23 cellular contexts compared by ENCODE assay signal in the genomic region with DNA sequence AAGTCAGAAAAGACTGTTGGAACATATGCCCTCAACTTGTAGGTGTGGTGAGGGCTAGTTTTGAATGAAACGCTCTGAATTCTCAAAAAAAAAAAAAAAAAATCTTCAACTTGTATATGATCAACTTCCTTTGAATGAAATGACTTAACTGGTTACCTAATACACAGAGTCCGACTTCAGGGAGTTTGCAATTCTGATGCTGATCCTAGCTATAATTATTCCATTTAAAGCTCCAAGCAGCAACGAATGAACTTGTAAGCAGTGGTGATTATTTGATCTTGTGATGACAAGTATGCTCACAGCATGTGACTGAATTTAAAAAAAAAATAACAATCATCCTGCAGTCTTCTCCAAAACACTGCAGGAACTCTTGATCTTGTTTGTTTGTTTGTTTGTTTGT. TPM values are rescaled to one million over a fixed set of nuclear protein-coding genes. Genes with fewer than 3 reads are reported as not detected.
DNase-seq lines count a peak whose midpoint lies in the region; ATAC-seq, FAIRE-seq and TF ChIP-seq lines count a peak whose summit lies in the region.
"Had no signal": no experiment of that assay in that cellular context is flagged by ENCODE, and none has a peak within 500 bp of the region (broad histone marks: within the 10 kb centered on the region; RNA-seq: fewer than 3 reads in every experiment).

No MANE protein-coding gene starts in this region.

- no peaks in the 10 kb centered on the region for H3K9me3 Mint-ChIP-seq in GM23338
- no peaks in the 10 kb centered on the region for H3K9me3 Mint-ChIP-seq in dendritic cell treated with granulocyte-macrophage colony-stimulating factor and Interleukin-4, amounts not matched to agents 40 ng/mL and 50 ng/mL, for 4 days
- no peaks in the 10 kb centered on the region for H3K9me3 Mint-ChIP-seq in nephron
- H3K9me3 Mint-ChIP-seq: CD8-positive, alpha-beta T cell had no signal

- ATAC-seq in GM23338 (no peak), HG02759 (IDR thresholded peaks at IDR 0.05; ENCODE audit: unreplicated experiment) (no peak)
- ATAC-seq: A549; CD8-positive, alpha-beta T cell had no signal

- peak overlapping the region; percentile 16; the same call in 1 of the 2 replicates for H3K27ac Mint-ChIP-seq in GM23338
- peak overlapping the region; percentile 47 for H3K27ac Mint-ChIP-seq in dendritic cell treated with granulocyte-macrophage colony-stimulating factor and Interleukin-4, amounts not matched to agents 40 ng/mL and 50 ng/mL, for 4 days
- H3K27ac Mint-ChIP-seq in nephron, result peak overlapping the region in 2 of 3 experiments; percentile 25 to 29
- H3K27ac Mint-ChIP-seq: CD8-positive, alpha-beta T cell had no signal

- H3K27me3 ChIP-seq in GM23338 (ENCODE audit: insufficient read depth), result no peaks in the 10 kb centered on the region
- H3K27me3 ChIP-seq: SJSA1 had no signal

- H3K4me1 Mint-ChIP-seq in GM23338 (peaks cover 24% of the 10 kb centered on the region), nephron (peaks cover 52% of the 10 kb centered on the region)
- H3K4me1 Mint-ChIP-seq in dendritic cell treated with granulocyte-macrophage colony-stimulating factor and Interleukin-4, amounts not matched to agents 40 ng/mL and 50 ng/mL, for 4 days (ENCODE audit: low read depth), result peaks cover 65% of the 10 kb centered on the region

- H3K79me2 ChIP-seq in GM23338 (replicated peaks; ENCODE audit: insufficient read depth), result 0 out of 2 replicates have a peak, but pooled peaks cover 3% of the 10 kb centered on the region

- TF ChIP-seq CTCF in GM23338 (conservative IDR thresholded peaks at IDR 0.05; ENCODE audit: low read depth in 2 of 2), result no peak
- no peak for TF ChIP-seq CTCF in nephron (IDR thresholded peaks at IDR 0.05; ENCODE audit: unreplicated experiment in 3 of 3)

- H3K36me3 Mint-ChIP-seq in GM23338 (ENCODE audit: low read depth) (no peaks in the 10 kb centered on the region), nephron (ENCODE audit: low read depth) (no peaks in the 10 kb centered on the region)
- H3K36me3 Mint-ChIP-seq in dendritic cell treated with granulocyte-macrophage colony-stimulating factor and Interleukin-4, amounts not matched to agents 40 ng/mL and 50 ng/mL, for 4 days (ENCODE audit: low read depth), result peaks cover 44% of the 10 kb centered on the region

- DNase-seq in GM23338 (ENCODE audit: low spot score), result no peak
- peak; percentile 75 for DNase-seq in NCI-H82 (lab: John Stamatoyannopoulos, UW)
- no peak for DNase-seq in stimulated activated CD4-positive, alpha-beta T cell treated with anti-CD3 and anti-CD28 coated beads, Interleukin-2, amount 100 ng/mL, for 24 hours
- DNase-seq in urothelium cell line (ENCODE audit: low spot score), result no peak
- DNase-seq: C1 segment of cervical spinal cord; CD8-positive, alpha-beta T cell; DMS 273 treated with DMSO at 0.1 percent for 48 hours; GOT3; NCI-H1092; NCI-H1417 treated with DMSO at 0.1 percent for 48 hours; NCI-H1694 treated with DMSO at 0.1 percent for 48 hours; NCI-H2081; NCI-H774; Right ventricle myocardium superior; RPMI8226 had no signal

- H3K4me3 Mint-ChIP-seq in GM23338 (no peak overlapping the region), nephron (no peak overlapping the region)
- H3K4me3 Mint-ChIP-seq in dendritic cell treated with granulocyte-macrophage colony-stimulating factor and Interleukin-4, amounts not matched to agents 40 ng/mL and 50 ng/mL, for 4 days, result no peak overlapping the region
- H3K4me3 Mint-ChIP-seq: CD8-positive, alpha-beta T cell had no signal

- no peaks in the 10 kb centered on the region for H3F3A ChIP-seq in GM23338 (replicated peaks; ENCODE audit: low read depth)

- H4K20me1 ChIP-seq in GM23338 (replicated peaks; ENCODE audit: insufficient read depth), result peaks cover 4% of the 10 kb centered on the region; the same call in 1 of the 2 replicates

- no peak overlapping the region for H3K4me3 ChIP-seq in GM23338
- H3K4me3 ChIP-seq: A549, HAP-1, SJSA1 had no signal

- intact Hi-C loops in dendritic cell treated with granulocyte-macrophage colony-stimulating factor and Interleukin-4, amounts not matched to agents 40 ng/mL and 50 ng/mL, for 4 days (cut with micrococcal nuclease), result no loop called here

- H3K4me1 ChIP-seq in GM23338 (ENCODE audit: insufficient read depth), result peaks cover 18% of the 10 kb centered on the region
- H3K4me1 ChIP-seq: SJSA1 had no signal

- H3K36me3 ChIP-seq in GM23338 (ENCODE audit: insufficient read depth), result no peaks in the 10 kb centered on the region
- H3K36me3 ChIP-seq: HAP-1, SJSA1 had no signal

- H3K27me3 Mint-ChIP-seq in GM23338 (ENCODE audit: insufficient read depth, low read depth, poor library complexity), result no peaks in the 10 kb centered on the region
- no peaks in the 10 kb centered on the region for H3K27me3 Mint-ChIP-seq in dendritic cell treated with granulocyte-macrophage colony-stimulating factor and Interleukin-4, amounts not matched to agents 40 ng/mL and 50 ng/mL, for 4 days
- no peaks in the 10 kb centered on the region for H3K27me3 Mint-ChIP-seq in nephron (ENCODE audit: low read depth)

- no peak overlapping the region for H3K4me2 ChIP-seq in GM23338
- H3K4me2 ChIP-seq: A549 had no signal

- no peaks in the 10 kb centered on the region for H3K9me2 ChIP-seq in GM23338 (ENCODE audit: insufficient read depth)

- no peak overlapping the region for H3K27ac ChIP-seq in GM23338 (ENCODE audit: low read depth)
- H3K27ac ChIP-seq: A549, HL-60, SJSA1 had no signal

- FAIRE-seq in urothelium cell line (lab: Jason Lieb, UNC), result no peak
- FAIRE-seq: A549, GM18507 had no signal

- H2AFZ ChIP-seq in GM23338, result no peak overlapping the region

TF ChIP-seq in GM23338, 12 proteins besides CTCF, POLR2A, EP300 and RAD21 (continues in another document):
- TF ChIP-seq JUNB (IDR thresholded peaks at IDR 0.05; ENCODE audit: unreplicated experiment), result no peak
- TF ChIP-seq POLR2AphosphoS5 (IDR thresholded peaks at IDR 0.05; ENCODE audit: low read depth), result no peak
- TF ChIP-seq EZH2 (IDR thresholded peaks at IDR 0.05; ENCODE audit: low read depth, unreplicated experiment), result no peak
- TF ChIP-seq EZH2phosphoT487 (IDR thresholded peaks at IDR 0.05; ENCODE audit: unreplicated experiment), result no peak
- TF ChIP-seq STAT1 (IDR thresholded peaks at IDR 0.05; ENCODE audit: unreplicated experiment), result no peak
- TF ChIP-seq, protein P1, sequence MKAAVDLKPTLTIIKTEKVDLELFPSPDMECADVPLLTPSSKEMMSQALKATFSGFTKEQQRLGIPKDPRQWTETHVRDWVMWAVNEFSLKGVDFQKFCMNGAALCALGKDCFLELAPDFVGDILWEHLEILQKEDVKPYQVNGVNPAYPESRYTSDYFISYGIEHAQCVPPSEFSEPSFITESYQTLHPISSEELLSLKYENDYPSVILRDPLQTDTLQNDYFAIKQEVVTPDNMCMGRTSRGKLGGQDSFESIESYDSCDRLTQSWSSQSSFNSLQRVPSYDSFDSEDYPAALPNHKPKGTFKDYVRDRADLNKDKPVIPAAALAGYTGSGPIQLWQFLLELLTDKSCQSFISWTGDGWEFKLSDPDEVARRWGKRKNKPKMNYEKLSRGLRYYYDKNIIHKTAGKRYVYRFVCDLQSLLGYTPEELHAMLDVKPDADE (IDR thresholded peaks at IDR 0.05), result no peak
- no peak for TF ChIP-seq ZNF114 (CRISPR knock-in tag; IDR thresholded peaks at IDR 0.05)

RNA-seq across cellular contexts. Expression of a gene that starts 56.4 kb away (rescaled TPM):
- total RNA-seq in GM23338 (2014; rRNA removed; shearing (Covaris generic)), result 13.6 and 20.2 TPM in 2 replicates
- 3.8 and 4.4 TPM in 2 replicates for polyA plus RNA-seq in GM23338 (2016; fragmentation: Nextera tagmentation; extraction: Ambion mirVana)
